8 cellular contexts compared by ENCODE assay signal in the genomic region with DNA sequence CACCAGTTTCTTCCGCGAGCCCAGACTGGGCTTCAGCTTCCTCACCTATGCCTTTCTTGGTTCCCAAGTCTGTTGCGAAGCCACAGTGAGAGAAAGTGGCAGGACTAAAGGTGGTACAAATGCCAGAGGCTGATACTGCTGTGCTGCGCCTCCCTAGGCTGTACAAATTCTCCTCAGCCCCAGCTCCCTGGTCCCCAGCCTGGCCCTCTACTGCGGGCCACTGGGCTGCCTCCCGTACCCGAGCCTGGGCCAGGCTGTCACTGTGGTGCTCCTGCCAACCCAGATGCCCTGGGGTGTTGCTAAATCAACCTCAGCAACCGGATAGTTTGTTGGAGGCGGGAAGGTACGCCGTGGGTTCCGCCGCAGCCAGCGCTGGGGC. TPM values are rescaled to one million over a fixed set of nuclear protein-coding genes. Genes with fewer than 3 reads are reported as not detected.
A peak's percentile ranks its signal among the peaks of the same experiment; 100 is the strongest.
DNase-seq lines count a peak whose midpoint lies in the region; ATAC-seq and TF ChIP-seq lines count a peak whose summit lies in the region.

No MANE protein-coding gene starts in this region.

- H3K36me3 ChIP-seq in adrenal gland (replicated peaks in 1 of 2): peaks cover 0 to 9% of the 10 kb centered on the region in 2 donors

- TF ChIP-seq POLR2A in adrenal gland (IDR thresholded peaks at IDR 0.05): no peak

- no peak for TF ChIP-seq CTCF in adrenal gland (IDR thresholded peaks at IDR 0.05)
- no peak for TF ChIP-seq CTCF in mesothelial cell of epicardium (IDR thresholded peaks at IDR 0.05; ENCODE audit: unreplicated experiment)

- H3K27me3 Mint-ChIP-seq in mesothelial cell of epicardium (ENCODE audit: low read depth): no peaks in the 10 kb centered on the region

- no peak overlapping the region for H3K27ac Mint-ChIP-seq in mesothelial cell of epicardium

- ATAC-seq in GM18909 (IDR thresholded peaks at IDR 0.05; ENCODE audit: poor library complexity, unreplicated experiment) (peak; percentile 23), HG03066 (IDR thresholded peaks at IDR 0.05; ENCODE audit: low read depth, unreplicated experiment) (peak; percentile 20)

- H3K27me3 ChIP-seq in adrenal gland: no peaks in the 10 kb centered on the region

- 12 to 40% (median 23%) methylated on average over 5 to 14 of the region's 14 CpGs for WGBS in adrenal gland, 4 donors

- H3K4me1 ChIP-seq in adrenal gland (replicated peaks in 1 of 2): peaks cover 14 to 41% of the 10 kb centered on the region in 2 donors

- peak overlapping the region; percentile 64 for H3K4me3 Mint-ChIP-seq in mesothelial cell of epicardium

- H3K36me3 Mint-ChIP-seq in mesothelial cell of epicardium: peaks cover 3% of the 10 kb centered on the region

- no peaks in the 10 kb centered on the region for H3K9me3 Mint-ChIP-seq in mesothelial cell of epicardium

- intact Hi-C loops in adrenal gland (cut with DNase I): loop anchor here in 1 of 2 donors (10.0 kb wide), 1 partner anchor 276 kb away; a partner anchor contains a TSS

- H3K4me1 Mint-ChIP-seq in mesothelial cell of epicardium: peaks cover 25% of the 10 kb centered on the region

- H3K9me3 ChIP-seq in adrenal gland (replicated peaks in 1 of 3): no peaks in the 10 kb centered on the region

- in situ Hi-C loops in KBM-7 (cut with MboI; ENCODE audit: low pct_unique_long_range_greater_than_20kb, low sequenced_read_pairs): no loop called here

- H3K27ac ChIP-seq in adrenal gland: peak overlapping the region; percentile 90 to 96 (median 93)

- DNase-seq in adrenal gland (no peak), mesothelial cell of epicardium (ENCODE audit: low spot score in 2 of 2, unreplicated experiment in 2 of 2) (no peak), NCI-H774 (lab: John Stamatoyannopoulos, UW) (no peak), ecto neural progenitor cell (ENCODE audit: low spot score) (no peak), KBM-7 (no peak)
- no peak for DNase-seq in activated CD4-positive, alpha-beta T cell treated with anti-CD3 and anti-CD28 coated beads, Interleukin-2, amount 50 U/mL, for 1 hour

- peak overlapping the region in 2 of 4 donors; percentile 57 to 85 for H3K4me3 ChIP-seq in adrenal gland

RNA-seq across cellular contexts. Expression of a gene that starts 0.4 kb away (rescaled TPM):
- 100 to 1,000 TPM in 6 of 8 donors, 10 to 100 TPM in 2; 64.7 to 207 (median 138) TPM for total RNA-seq in adrenal gland
- polyA plus RNA-seq in adrenal gland: 100 to 1,000 TPM; 121 to 174 (median 126) TPM
- total RNA-seq in mesothelial cell of epicardium: 37.8 to 39.7 TPM (median 38.6 TPM) in 3 replicates

RNA-seq across cellular contexts. Expression of a gene that starts 36.2 kb away (rescaled TPM):
- total RNA-seq in adrenal gland: under 1 TPM in 6 of 8 donors, not detected in 2; 0.04 to 0.26 (median 0.16) TPM
- polyA plus RNA-seq in adrenal gland: under 1 TPM in 2 of 3 donors, not detected in 1; 0.34 to 0.48 TPM
- 0.66 to 1.0 TPM (median 0.98 TPM) in 3 replicates for total RNA-seq in mesothelial cell of epicardium
